Comparison of ENCODE assay signal across 9 cellular contexts in the genomic region with DNA sequence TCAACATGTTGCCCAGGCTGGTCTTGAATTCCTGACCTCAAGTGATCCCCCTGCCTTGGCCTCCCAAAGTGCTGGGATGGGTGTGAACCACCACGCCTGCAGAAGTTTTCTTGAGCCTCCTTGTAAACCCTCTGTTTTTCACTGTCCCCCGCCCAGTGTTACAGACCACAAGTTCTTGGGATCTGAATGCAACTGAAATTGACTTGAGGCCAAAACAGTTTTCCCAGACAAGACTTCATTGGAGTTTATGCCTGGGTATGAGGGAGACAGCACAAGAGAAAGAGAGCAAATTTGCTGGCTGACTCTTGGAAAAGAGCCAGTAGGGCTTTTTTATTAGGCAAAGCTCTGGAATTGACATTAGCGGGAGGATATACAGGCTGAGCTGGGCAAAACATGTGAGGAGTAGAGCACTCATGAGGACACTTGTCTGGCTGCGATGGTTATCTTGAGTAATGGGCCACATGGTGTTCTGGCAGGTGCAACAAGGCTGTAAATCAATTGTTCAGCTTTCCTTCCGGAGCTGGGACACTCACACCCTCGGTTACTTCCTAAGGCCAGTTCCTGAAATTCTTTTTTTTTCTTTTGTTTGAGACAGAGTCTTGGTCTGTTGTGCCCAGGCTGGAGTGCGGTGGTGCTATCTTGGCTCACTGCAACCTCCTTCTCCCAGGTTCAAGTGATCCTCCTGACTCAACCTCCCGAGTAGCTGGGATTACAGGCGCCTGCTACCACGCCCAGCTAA. TPM values are rescaled to one million over a fixed set of nuclear protein-coding genes. Genes with fewer than 3 reads are reported as not detected.
A peak's percentile ranks its signal among the peaks of the same experiment; 100 is the strongest.
DNase-seq lines count a peak whose midpoint lies in the region; ATAC-seq and TF ChIP-seq lines count a peak whose summit lies in the region.
"Had no signal": no experiment of that assay in that cellular context is flagged by ENCODE, and none has a peak within 500 bp of the region (broad histone marks: within the 10 kb centered on the region; RNA-seq: fewer than 3 reads in every experiment).

No MANE protein-coding gene starts in this region.

- intact Hi-C loops in Panc1 (cut with micrococcal nuclease; ENCODE audit: unreplicated experiment), result no loop called here

- H3K27ac Mint-ChIP-seq in activated naive CD4-positive, alpha-beta T cell treated with anti-CD3 and anti-CD28 coated beads, Interleukin-2, amount 10 ng/mL, durations not matched to agents 7 days and 5 days, result no peak overlapping the region

- H3K4me1 Mint-ChIP-seq in activated naive CD4-positive, alpha-beta T cell treated with anti-CD3 and anti-CD28 coated beads, Interleukin-2, amount 10 ng/mL, durations not matched to agents 7 days and 5 days, result peaks cover 47% of the 10 kb centered on the region

- H3K4me3 Mint-ChIP-seq in activated naive CD4-positive, alpha-beta T cell treated with anti-CD3 and anti-CD28 coated beads, Interleukin-2, amount 10 ng/mL, durations not matched to agents 7 days and 5 days, result no peak overlapping the region

- TF ChIP-seq CTCF in LNCaP clone FGC (IDR thresholded peaks at IDR 0.05; ENCODE audit: control insufficient read depth, extremely low read depth, insufficient read depth), result no peak
- TF ChIP-seq CTCF in Panc1 (IDR thresholded peaks at IDR 0.05), result no peak
- no peak for TF ChIP-seq CTCF in hepatocyte (IDR thresholded peaks at IDR 0.05; ENCODE audit: poor library complexity)

- POLR2A ChIA-PET in Panc1 (lab: Charles Lee), result interaction anchor here (0.7 kb wide), 1 partner anchor 43 kb away, joined by 4 read pairs; no protein-coding TSS in a partner anchor

- H3K27me3 ChIP-seq in Panc1 (ENCODE audit: control insufficient read depth, insufficient read depth, low read length) (no peaks in the 10 kb centered on the region), hepatocyte (no peaks in the 10 kb centered on the region)

- H3K36me3 ChIP-seq in Panc1 (ENCODE audit: control insufficient read depth, insufficient read depth, low read length) (no peaks in the 10 kb centered on the region), hepatocyte (replicated peaks; ENCODE audit: insufficient read depth, low read depth) (no peaks in the 10 kb centered on the region)
- H3K36me3 ChIP-seq: tibial artery had no signal

- 60% methylated on average over 10 of the region's 10 CpGs for WGBS in hepatocyte (ENCODE audit: low lambda C conversion rate, missing lambda C conversion rate)

- H3K9me3 ChIP-seq in Panc1 (ENCODE audit: control insufficient read depth, insufficient read depth, low read depth, low read length) (no peaks in the 10 kb centered on the region), hepatocyte (ENCODE audit: low read depth) (no peaks in the 10 kb centered on the region)
- H3K9me3 ChIP-seq: tibial artery had no signal

- no peak overlapping the region for H3K4me2 ChIP-seq in hepatocyte

- H3K79me2 ChIP-seq in hepatocyte, result no peaks in the 10 kb centered on the region

- no TSS peak for BruUV-seq in Panc1 (replicated peaks; lab: Mats Ljungman, UMichigan)

- H3K27ac ChIP-seq in Panc1 (ENCODE audit: low read length), result no peak overlapping the region
- H3K27ac ChIP-seq in hepatocyte, result no peak overlapping the region
- H3K27ac ChIP-seq: tibial artery had no signal

- CTCF ChIA-PET in Panc1 (lab: Charles Lee), result no interaction called here
- CTCF ChIA-PET in activated naive CD4-positive, alpha-beta T cell treated with anti-CD3 and anti-CD28 coated beads, Interleukin-2, amount 10 ng/mL, durations not matched to agents 7 days and 5 days (lab: Charles Lee), result no interaction called here

- no peaks in the 10 kb centered on the region for H3K9me2 ChIP-seq in hepatocyte (replicated peaks; ENCODE audit: insufficient read depth)

- no peaks in the 10 kb centered on the region for H4K20me1 ChIP-seq in hepatocyte (ENCODE audit: insufficient read depth, poor library complexity, severe bottlenecking)

- no peak overlapping the region for H2AFZ ChIP-seq in hepatocyte

- H3K4me3 ChIP-seq in LNCaP clone FGC (ENCODE audit: low read depth, low read length), result no peak overlapping the region
- no peak overlapping the region for H3K4me3 ChIP-seq in Panc1 (ENCODE audit: low read depth in 2 of 2, low read length in 2 of 2)
- H3K4me3 ChIP-seq in hepatocyte, result no peak overlapping the region
- H3K4me3 ChIP-seq: tibial artery had no signal

- H3K4me1 ChIP-seq in Panc1 (ENCODE audit: control insufficient read depth, insufficient read depth, low read length) (peaks cover 17% of the 10 kb centered on the region), hepatocyte (ENCODE audit: insufficient read depth) (peaks cover 13% of the 10 kb centered on the region)

- peak; percentile 39 for ATAC-seq in Panc1
- ATAC-seq in HG03565 (IDR thresholded peaks at IDR 0.05; ENCODE audit: unreplicated experiment), result no peak
- no peak for ATAC-seq in GM19395 (IDR thresholded peaks at IDR 0.05; ENCODE audit: unreplicated experiment)

- peak; percentile 98 for DNase-seq in A172 (ENCODE audit: low spot score)
- peak; percentile 99 for DNase-seq in LNCaP clone FGC (ENCODE audit: low read depth)
- DNase-seq in Panc1 (ENCODE audit: low read depth, low spot score), result no peak
- DNase-seq in hepatocyte (ENCODE audit: low spot score), result peak; percentile 78
- DNase-seq in activated naive CD4-positive, alpha-beta T cell treated with anti-CD3 and anti-CD28 coated beads, Interleukin-2, amount 10 ng/mL, durations not matched to agents 7 days and 5 days, result no peak
- no peak for DNase-seq in germinal center (ENCODE audit: low spot score)

- in situ Hi-C loops in Panc1 (cut with HindIII; ENCODE audit: low pct_unique_long_range_greater_than_20kb, low sequenced_read_pairs), result no loop called here

- no peaks in the 10 kb centered on the region for H3K27me3 Mint-ChIP-seq in activated naive CD4-positive, alpha-beta T cell treated with anti-CD3 and anti-CD28 coated beads, Interleukin-2, amount 10 ng/mL, durations not matched to agents 7 days and 5 days

- peaks cover 24% of the 10 kb centered on the region for H3K36me3 Mint-ChIP-seq in activated naive CD4-positive, alpha-beta T cell treated with anti-CD3 and anti-CD28 coated beads, Interleukin-2, amount 10 ng/mL, durations not matched to agents 7 days and 5 days

- H3K9me3 Mint-ChIP-seq in activated naive CD4-positive, alpha-beta T cell treated with anti-CD3 and anti-CD28 coated beads, Interleukin-2, amount 10 ng/mL, durations not matched to agents 7 days and 5 days, result peaks cover 6% of the 10 kb centered on the region

RNA-seq across cellular contexts. Expression of gene HNRNPL, which starts 12.7 kb away (rescaled TPM):
- 296 and 354 TPM in 2 replicates for total RNA-seq in A172 (2014; rRNA removed; shearing (Covaris generic))
- total RNA-seq in Panc1 (2021; ENCODE audit: unreplicated experiment) (749 TPM), hepatocyte (154 and 209 TPM in 2 replicates)
- polyA plus RNA-seq in Panc1 (2012; ENCODE audit: insufficient read length), result 460 TPM
- 169 and 184 TPM in 2 replicates for polyA plus RNA-seq in hepatocyte

RNA-seq across cellular contexts. Expression of gene RINL, which starts 15.6 kb away (rescaled TPM):
- 3.9 and 5.7 TPM in 2 replicates for total RNA-seq in A172 (2014; rRNA removed; shearing (Covaris generic))
- total RNA-seq in Panc1 (2021; ENCODE audit: unreplicated experiment) (1.3 TPM), hepatocyte (3.9 and 5.6 TPM in 2 replicates)
- polyA plus RNA-seq in Panc1 (2012; ENCODE audit: insufficient read length), result 1.6 TPM
- 4.6 and 7.7 TPM in 2 replicates for polyA plus RNA-seq in hepatocyte

RNA-seq across cellular contexts. Expression of gene ECH1, which starts 30.9 kb away (rescaled TPM):
- total RNA-seq in A172 (2014; rRNA removed; shearing (Covaris generic)), result 37.1 and 39.7 TPM in 2 replicates
- 945 TPM for total RNA-seq in Panc1 (2021; ENCODE audit: unreplicated experiment)
- polyA plus RNA-seq in Panc1 (2012; ENCODE audit: insufficient read length), result 2,203 TPM
- 125 and 133 TPM in 2 replicates for total RNA-seq in hepatocyte
- polyA plus RNA-seq in hepatocyte, result 272 and 284 TPM in 2 replicates

RNA-seq across cellular contexts. Expression of gene SIRT2, which starts 36.9 kb away (rescaled TPM):
- 50.3 and 59.0 TPM in 2 replicates for total RNA-seq in A172 (2014; rRNA removed; shearing (Covaris generic))
- total RNA-seq in Panc1 (2021; ENCODE audit: unreplicated experiment) (162 TPM), hepatocyte (52.1 and 61.9 TPM in 2 replicates)
- 240 TPM for polyA plus RNA-seq in Panc1 (2012; ENCODE audit: insufficient read length)
- 75.9 and 78.7 TPM in 2 replicates for polyA plus RNA-seq in hepatocyte

RNA-seq across cellular contexts. Expression of gene NFKBIB, which starts 37.3 kb away (rescaled TPM):
- 16.3 and 17.1 TPM in 2 replicates for total RNA-seq in A172 (2014; rRNA removed; shearing (Covaris generic))
- 185 TPM for total RNA-seq in Panc1 (2021; ENCODE audit: unreplicated experiment)
- 222 TPM for polyA plus RNA-seq in Panc1 (2012; ENCODE audit: insufficient read length)
- 20.8 and 24.1 TPM in 2 replicates for total RNA-seq in hepatocyte
- 29.6 and 30.1 TPM in 2 replicates for polyA plus RNA-seq in hepatocyte

Comparison
In these comparisons a context has a peak if more than half of its experiments do, and no peak if none do; other contexts are left out.
1. DNase-seq: peak in A172 (single experiment), LNCaP clone FGC (single experiment) and hepatocyte (single experiment); none in Panc1 (single experiment), activated naive CD4-positive, alpha-beta T cell treated with anti-CD3 and anti-CD28 coated beads, Interleukin-2, amount 10 ng/mL, durations not matched to agents 7 days and 5 days (single experiment) and germinal center (single experiment).